ENCODE assay signal across 8 cellular contexts in genomic region chr16:1959269-1960039, GRCh38. TPM values are rescaled to one million over a fixed set of nuclear protein-coding genes. Genes with fewer than 3 reads are reported as not detected.
DNase-seq lines count a peak whose midpoint lies in the region; ATAC-seq, FAIRE-seq and TF ChIP-seq lines count a peak whose summit lies in the region.

TSS of gene NDUFB10 (plus strand) at chr16:1959538. CDS start at chr16:1959625, 87 bp downstream.

- peak; percentile 94 for FAIRE-seq in urothelium cell line (lab: Jason Lieb, UNC)

- H3K4me3 ChIP-seq in psoas muscle, result peak within 1 kb of the TSS; percentile 92

- DNase-seq in HFFc6, result peak; percentile 87
- peak; percentile 5 for DNase-seq in NCI-H1048 (lab: John Stamatoyannopoulos, UW)
- DNase-seq in T-cell, result peak; percentile 68 to 95 (median 84)
- DNase-seq in left cardiac atrium, result peak; percentile 95
- peak; percentile 94 to 97 for DNase-seq in psoas muscle
- DNase-seq in urothelium cell line (ENCODE audit: low spot score), result peak; percentile 94

- H3K27ac ChIP-seq in adipose tissue (ENCODE audit: low read depth, low read length) (no peak within 1 kb of the TSS), psoas muscle (peak within 1 kb of the TSS; percentile 87)

- peaks cover 28% of the 10 kb centered on the region for H3K9me3 Mint-ChIP-seq in HFFc6
- no peaks in the 10 kb centered on the region for H3K9me3 Mint-ChIP-seq in T-cell

- H3K4me1 Mint-ChIP-seq in HFFc6 (ENCODE audit: low read depth) (peaks cover 33% of the 10 kb centered on the region), T-cell (peaks cover 32 to 46% (median 43%) of the 10 kb centered on the region in 3 donors)

- CTCF ChIA-PET in T-cell (lab: Charles Lee), result interaction anchor here in 1 of 2 donors (1.2 kb wide), 1 partner anchor 12 kb away, joined by 4 read pairs; the partner anchor contains the start of gene TBL3

- peak; percentile 82 for TF ChIP-seq POLR2A in GM10847 (IDR thresholded peaks at IDR 0.05; ENCODE audit: extremely low read depth, insufficient read length)

- H3K36me3 Mint-ChIP-seq in HFFc6 (ENCODE audit: low read depth) (peaks cover 42% of the 10 kb centered on the region), T-cell (peaks cover 21% of the 10 kb centered on the region)

- H3K27me3 Mint-ChIP-seq in HFFc6 (ENCODE audit: insufficient read depth) (peaks cover 47% of the 10 kb centered on the region), T-cell (no peaks in the 10 kb centered on the region)

- H3K36me3 ChIP-seq in psoas muscle (ENCODE audit: insufficient read depth in 1 of 2, low read depth in 1 of 2), result peaks cover 0 to 32% of the 10 kb centered on the region in 2 donors

- peaks cover 27% of the 10 kb centered on the region for H3K4me1 ChIP-seq in psoas muscle

- intact Hi-C loops in left cardiac atrium (cut with DNase I) (no loop called here), psoas muscle (cut with DNase I) (no loop called here)

- no peaks in the 10 kb centered on the region for H3K9me3 ChIP-seq in psoas muscle

- ATAC-seq in T-cell (replicated peaks in 1 of 4) (peak; percentile 83 to 93 (median 88)), left cardiac atrium (peak; percentile 89 to 93), psoas muscle (peak; percentile 85 to 89 (median 87))

- no peaks in the 10 kb centered on the region for H3K27me3 ChIP-seq in psoas muscle (ENCODE audit: insufficient read depth in 3 of 3, low read length in 2 of 3)

- POLR2A ChIA-PET in T-cell (lab: Charles Lee), result no interaction called here

- TF ChIP-seq CTCF in HFFc6 (IDR thresholded peaks at IDR 0.05) (peak; percentile 84), psoas muscle (IDR thresholded peaks at IDR 0.05) (peak; percentile 71)

- H3K27ac Mint-ChIP-seq in HFFc6, result peak within 1 kb of the TSS; percentile 90
- peak within 1 kb of the TSS; percentile 93 for H3K27ac Mint-ChIP-seq in T-cell

- peak within 1 kb of the TSS; percentile 94 for H3K4me3 Mint-ChIP-seq in HFFc6
- H3K4me3 Mint-ChIP-seq in T-cell, result peak within 1 kb of the TSS; percentile 90 to 91 (median 91)

- 0 to 1% (median 0%) methylated on average over 65 to 79 of the region's 79 CpGs for WGBS in adipose tissue, 3 donors
- 1% methylated on average over 70 to 79 of the region's 79 CpGs for WGBS in psoas muscle, 3 donors

RNA-seq across cellular contexts. Expression of gene NDUFB10, which starts in this region (rescaled TPM):
- total RNA-seq in HFFc6 (2021; fragmentation: NEBNext Ultra II Directional; extraction: Animal tissue kit (Norgen Biotek cat#: 25700)), result 100 to 1,000 TPM; 146 to 190 (median 173) TPM
- total RNA-seq in T-cell (10 to 100 TPM; 46.3 to 96.5 (median 84.4) TPM), left cardiac atrium (100 to 1,000 TPM; 411 to 435 TPM), psoas muscle (100 to 1,000 TPM; 350 to 465 (median 373) TPM)
- polyA plus RNA-seq in adipose tissue (100 to 1,000 TPM; 146 to 274 (median 190) TPM), psoas muscle (100 to 1,000 TPM; 753 to 870 (median 797) TPM)

Comparison
In these comparisons a context has a peak if more than half of its experiments do, and no peak if none do; other contexts are left out.
1. DNase-seq: peak in every context shown above with its lines; median percentile 96 in psoas muscle; 95 in left cardiac atrium; 94 in urothelium cell line; 87 in HFFc6; 84 in T-cell; 5 in NCI-H1048.